1 cellular context compared by ENCODE assay signal in the genomic region with DNA sequence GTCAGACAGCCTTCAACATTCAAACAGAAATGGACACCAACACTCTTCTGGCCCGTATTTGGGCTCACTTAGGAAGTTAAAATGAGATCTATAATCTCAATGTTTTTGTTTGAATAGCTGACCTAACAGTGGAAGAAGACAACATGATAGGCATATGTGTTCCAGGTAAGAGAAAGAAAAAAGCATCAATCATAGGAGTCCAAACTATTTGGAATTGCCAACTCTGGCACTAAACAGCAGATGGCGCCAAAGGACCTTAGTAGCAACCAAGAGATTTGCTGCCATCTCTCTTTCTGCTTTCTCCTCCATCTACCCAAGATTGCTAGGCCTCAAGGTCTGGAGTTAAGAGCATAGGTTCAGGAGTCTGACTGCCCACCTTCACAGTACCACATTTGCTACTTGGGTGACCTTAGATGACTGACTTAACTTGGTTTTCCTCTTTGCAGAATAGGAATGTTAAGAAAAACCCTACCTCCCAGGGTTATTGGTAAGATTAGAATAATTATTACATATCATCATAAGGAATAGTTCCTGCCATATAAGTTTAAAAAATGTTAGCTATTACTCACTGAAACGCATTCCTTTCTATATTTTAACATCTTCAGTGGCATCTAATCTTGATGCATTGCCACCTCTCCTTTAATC.
TF ChIP-seq lines count a peak whose summit lies in the region.

No MANE protein-coding gene starts in this region.

TF ChIP-seq in SK-N-SH treated with all-trans-retinoic acid at 6 μM for 48 hours, 23 proteins besides CTCF, POLR2A, EP300 and RAD21 (continued from another document):
- no peak for TF ChIP-seq GLIS3 (CRISPR knock-in tag; IDR thresholded peaks at IDR 0.05)
- TF ChIP-seq SNAI2 (CRISPR knock-in tag; IDR thresholded peaks at IDR 0.05): no peak
- TF ChIP-seq ZNF565 (CRISPR knock-in tag; conservative IDR thresholded peaks at IDR 0.05; ENCODE audit: low read depth): no peak
- TF ChIP-seq CSDC2 (CRISPR knock-in tag; IDR thresholded peaks at IDR 0.05): no peak
- no peak for TF ChIP-seq ARNTL (CRISPR knock-in tag; IDR thresholded peaks at IDR 0.05; ENCODE audit: borderline replicate concordance, low read depth)
